In the genomic region with DNA sequence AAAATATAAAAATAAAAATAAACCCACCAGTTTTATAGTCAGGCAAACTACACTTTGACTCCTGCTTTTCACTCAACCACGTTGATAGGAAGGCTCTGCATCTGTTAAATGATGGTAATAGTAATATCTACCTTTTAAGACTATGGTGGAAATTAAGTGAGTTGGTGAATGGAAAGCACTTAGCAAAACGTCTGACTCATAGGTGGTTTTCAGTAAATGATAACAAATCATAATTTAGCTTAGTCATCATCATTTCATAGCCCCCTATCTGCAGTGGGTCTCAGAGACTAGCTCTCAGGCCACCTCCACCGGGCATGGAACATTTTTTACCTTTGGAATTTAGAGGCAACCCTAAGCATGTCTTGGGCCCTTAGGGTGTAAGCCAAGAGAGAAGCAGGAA, we compare ENCODE assay signal across 2 cellular contexts.
TF ChIP-seq lines count a peak whose summit lies in the region.

No MANE protein-coding gene starts in this region.

TF ChIP-seq in SK-N-SH, 30 proteins besides CTCF, POLR2A, EP300 and RAD21:
- TF ChIP-seq, protein P1, sequence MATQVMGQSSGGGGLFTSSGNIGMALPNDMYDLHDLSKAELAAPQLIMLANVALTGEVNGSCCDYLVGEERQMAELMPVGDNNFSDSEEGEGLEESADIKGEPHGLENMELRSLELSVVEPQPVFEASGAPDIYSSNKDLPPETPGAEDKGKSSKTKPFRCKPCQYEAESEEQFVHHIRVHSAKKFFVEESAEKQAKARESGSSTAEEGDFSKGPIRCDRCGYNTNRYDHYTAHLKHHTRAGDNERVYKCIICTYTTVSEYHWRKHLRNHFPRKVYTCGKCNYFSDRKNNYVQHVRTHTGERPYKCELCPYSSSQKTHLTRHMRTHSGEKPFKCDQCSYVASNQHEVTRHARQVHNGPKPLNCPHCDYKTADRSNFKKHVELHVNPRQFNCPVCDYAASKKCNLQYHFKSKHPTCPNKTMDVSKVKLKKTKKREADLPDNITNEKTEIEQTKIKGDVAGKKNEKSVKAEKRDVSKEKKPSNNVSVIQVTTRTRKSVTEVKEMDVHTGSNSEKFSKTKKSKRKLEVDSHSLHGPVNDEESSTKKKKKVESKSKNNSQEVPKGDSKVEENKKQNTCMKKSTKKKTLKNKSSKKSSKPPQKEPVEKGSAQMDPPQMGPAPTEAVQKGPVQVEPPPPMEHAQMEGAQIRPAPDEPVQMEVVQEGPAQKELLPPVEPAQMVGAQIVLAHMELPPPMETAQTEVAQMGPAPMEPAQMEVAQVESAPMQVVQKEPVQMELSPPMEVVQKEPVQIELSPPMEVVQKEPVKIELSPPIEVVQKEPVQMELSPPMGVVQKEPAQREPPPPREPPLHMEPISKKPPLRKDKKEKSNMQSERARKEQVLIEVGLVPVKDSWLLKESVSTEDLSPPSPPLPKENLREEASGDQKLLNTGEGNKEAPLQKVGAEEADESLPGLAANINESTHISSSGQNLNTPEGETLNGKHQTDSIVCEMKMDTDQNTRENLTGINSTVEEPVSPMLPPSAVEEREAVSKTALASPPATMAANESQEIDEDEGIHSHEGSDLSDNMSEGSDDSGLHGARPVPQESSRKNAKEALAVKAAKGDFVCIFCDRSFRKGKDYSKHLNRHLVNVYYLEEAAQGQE (IDR thresholded peaks at IDR 0.05; ENCODE audit: low read depth, low read length): no peak
- TF ChIP-seq EZH2phosphoT487 (IDR thresholded peaks at IDR 0.05; ENCODE audit: borderline replicate concordance, low read depth) (no peak), TCF12 (IDR thresholded peaks at IDR 0.05) (no peak), YY1 (IDR thresholded peaks at IDR 0.05; ENCODE audit: low read depth) (no peak), FOSL2 (IDR thresholded peaks at IDR 0.05; ENCODE audit: borderline replicate concordance, low read depth) (peak; percentile 11; the same call in 1 of the 2 replicates)

TF ChIP-seq in endothelial cell of umbilical vein, 7 proteins besides CTCF, POLR2A, EP300 and RAD21:
- TF ChIP-seq FOS (IDR thresholded peaks at IDR 0.05; ENCODE audit: borderline replicate concordance, insufficient read depth, low read length) (peak; percentile 60), POLR2AphosphoS5 (IDR thresholded peaks at IDR 0.05; ENCODE audit: insufficient read depth, low read depth, low read length) (no peak)
